In the genomic region with DNA sequence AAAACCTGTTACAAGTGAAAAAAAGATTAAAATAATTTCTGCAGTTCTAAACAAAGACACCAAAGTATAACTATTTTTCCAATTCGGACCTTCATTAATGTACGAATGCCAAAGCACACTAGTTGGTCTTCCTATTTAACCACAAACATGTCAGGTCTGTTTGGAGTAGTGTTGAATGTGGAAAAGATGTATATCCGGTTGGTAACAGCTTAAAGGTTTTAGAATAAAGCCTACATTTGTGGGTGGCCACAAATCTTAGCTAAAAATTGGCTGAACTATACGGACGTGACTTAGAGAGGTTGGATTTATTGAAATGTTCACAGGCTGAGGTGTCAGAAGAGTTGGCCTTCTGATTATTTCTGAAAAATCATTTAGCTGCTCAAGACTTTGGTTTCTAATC, we compare ENCODE assay signal across 21 cellular contexts.
A peak's percentile ranks its signal among the peaks of the same experiment; 100 is the strongest.
DNase-seq lines count a peak whose midpoint lies in the region; ATAC-seq, FAIRE-seq and TF ChIP-seq lines count a peak whose summit lies in the region.
"Had no signal": no experiment of that assay in that cellular context is flagged by ENCODE, and none has a peak within 500 bp of the region (broad histone marks: within the 10 kb centered on the region; RNA-seq: fewer than 3 reads in every experiment).

No MANE protein-coding gene starts in this region.

- H3K9ac ChIP-seq in keratinocyte (ENCODE audit: control insufficient read depth, extremely low read depth, insufficient read depth, low read length): no peak overlapping the region
- no peak overlapping the region for H3K9ac ChIP-seq in kidney (ENCODE audit: low read length in 2 of 2)
- H3K9ac ChIP-seq: BLaER1 had no signal

- peak; percentile 39 for FAIRE-seq in keratinocyte (lab: Jason Lieb, UNC)
- no peak for FAIRE-seq in kidney (lab: Jason Lieb, UNC)
- no peak for FAIRE-seq in GM12892 (lab: Jason Lieb, UNC)
- FAIRE-seq: H54 had no signal

- no peaks in the 10 kb centered on the region for H3K36me3 Mint-ChIP-seq in brain

- no peak for TF ChIP-seq POLR2A in GM12892 (IDR thresholded peaks at IDR 0.05; ENCODE audit: low read depth, low read length)

- H3K36me3 ChIP-seq in SJSA1: no peaks in the 10 kb centered on the region
- no peaks in the 10 kb centered on the region for H3K36me3 ChIP-seq in keratinocyte (ENCODE audit: control insufficient read depth in 2 of 2, extremely low read depth in 1 of 2, insufficient read depth in 2 of 2, low read length in 2 of 2)
- H3K36me3 ChIP-seq in kidney (ENCODE audit: control insufficient read depth in 1 of 2, insufficient read depth in 2 of 2, low read length in 2 of 2): no peaks in the 10 kb centered on the region
- H3K36me3 ChIP-seq: BLaER1 had no signal

- intact Hi-C loops in kidney (cut with DNase I): no loop called here

- DNase-seq in SJSA1 (ENCODE audit: low read depth in 1 of 2, low spot score in 2 of 2) (no peak), keratinocyte (ENCODE audit: low read depth, low spot score) (no peak), kidney (no peak), epidermal melanocyte (ENCODE audit: insufficient read length, low spot score) (no peak), GM12892 (ENCODE audit: insufficient read length) (no peak)
- DNase-seq: ACHN; CD4-positive, alpha-beta T cell; COR-L47; DMS79 treated with DMSO at 0.1 percent for 48 hours; NCI-H1105; NCI-H146; NCI-H2029 treated with DMSO at 0.1 percent for 48 hours; NCI-H510A treated with DMSO at 0.1 percent for 48 hours; NCI-H748 treated with DMSO at 0.1 percent for 48 hours; SIG-M5 had no signal

- H3K27me3 ChIP-seq in SJSA1 (replicated peaks): no peaks in the 10 kb centered on the region
- H3K27me3 ChIP-seq in keratinocyte (ENCODE audit: control insufficient read depth, extremely low read depth, insufficient read depth, low read length): no peaks in the 10 kb centered on the region
- H3K27me3 ChIP-seq: BLaER1 had no signal

- H3K27me3 Mint-ChIP-seq in brain: no peaks in the 10 kb centered on the region
- H3K27me3 Mint-ChIP-seq: CD4-positive, alpha-beta T cell had no signal

- H3K4me1 ChIP-seq in SJSA1 (replicated peaks): peaks cover 10% of the 10 kb centered on the region
- no peaks in the 10 kb centered on the region for H3K4me1 ChIP-seq in keratinocyte (ENCODE audit: control insufficient read depth, extremely low read depth, insufficient read depth, low read length)
- H3K4me1 ChIP-seq in kidney (ENCODE audit: control insufficient read depth in 1 of 2, insufficient read depth in 1 of 2, low read depth in 1 of 2, low read length in 2 of 2): no peaks in the 10 kb centered on the region
- H3K4me1 ChIP-seq: BLaER1 had no signal

- TF ChIP-seq CTCF in brain (conservative IDR thresholded peaks at IDR 0.05) (no peak), keratinocyte (optimal IDR thresholded peaks at IDR 0.05 in 1 of 3, IDR thresholded peaks at IDR 0.05 in 1 of 3, conservative IDR thresholded peaks at IDR 0.05 in 1 of 3; ENCODE audit: extremely low read depth in 1 of 3, insufficient read depth in 2 of 3, low read length in 3 of 3) (no peak), kidney (IDR thresholded peaks at IDR 0.05; ENCODE audit: borderline replicate concordance, extremely low read depth, insufficient read depth) (no peak)

- H3K4me3 ChIP-seq in SJSA1: no peak overlapping the region
- no peak overlapping the region for H3K4me3 ChIP-seq in keratinocyte (ENCODE audit: control insufficient read depth in 2 of 3, extremely low read depth in 1 of 3, insufficient read depth in 2 of 3, low read depth in 1 of 3, low read length in 3 of 3)
- H3K4me3 ChIP-seq in kidney (ENCODE audit: low read length in 2 of 2): no peak overlapping the region
- H3K4me3 ChIP-seq: BLaER1 had no signal

- no peak overlapping the region for H3K4me2 ChIP-seq in keratinocyte (ENCODE audit: control insufficient read depth, extremely low read depth, insufficient read depth, low read depth, low read length)
- H3K4me2 ChIP-seq: BLaER1 had no signal

- no peaks in the 10 kb centered on the region for H3K79me2 ChIP-seq in keratinocyte (ENCODE audit: control insufficient read depth, insufficient read depth, low read length)

- H3K4me3 Mint-ChIP-seq in brain: no peak overlapping the region
- H3K4me3 Mint-ChIP-seq: CD4-positive, alpha-beta T cell had no signal

- H3K9me3 Mint-ChIP-seq in brain: no peaks in the 10 kb centered on the region
- H3K9me3 Mint-ChIP-seq: CD4-positive, alpha-beta T cell had no signal

- dilution Hi-C loops in keratinocyte (cut with MboI; ENCODE audit: extremely low pct_ligation_motif_present, low sequenced_read_pairs): loop anchor here (5.0 kb wide), 1 partner anchor 53 kb away; no protein-coding TSS in a partner anchor

- no peaks in the 10 kb centered on the region for H4K20me1 ChIP-seq in keratinocyte (ENCODE audit: control insufficient read depth, extremely low read depth, insufficient read depth, low read length)
- H4K20me1 ChIP-seq: BLaER1 had no signal

- peak overlapping the region in 3 of 5 experiments; percentile 59 to 84 (median 66) for H3K27ac Mint-ChIP-seq in brain
- H3K27ac Mint-ChIP-seq: CD4-positive, alpha-beta T cell had no signal

- H3K9me3 ChIP-seq in SJSA1 (replicated peaks): no peaks in the 10 kb centered on the region
- no peaks in the 10 kb centered on the region for H3K9me3 ChIP-seq in keratinocyte (ENCODE audit: control insufficient read depth, low read depth, low read length)
- H3K9me3 ChIP-seq in kidney (ENCODE audit: control insufficient read depth in 1 of 2, low read length in 2 of 2): no peaks in the 10 kb centered on the region
- H3K9me3 ChIP-seq: BLaER1 had no signal

- peaks cover 14% of the 10 kb centered on the region for H3K4me1 Mint-ChIP-seq in brain

- H2AFZ ChIP-seq in keratinocyte (ENCODE audit: control insufficient read depth, low read length): no peak overlapping the region

- H3K9me1 ChIP-seq in keratinocyte (ENCODE audit: control insufficient read depth, extremely low read depth, insufficient read depth, low read length): no peaks in the 10 kb centered on the region

- no peak for ATAC-seq in HG03095 (IDR thresholded peaks at IDR 0.05; ENCODE audit: unreplicated experiment)
- ATAC-seq: Panc1, SK-N-SH treated with all-trans-retinoic acid at 6 μM for 48 hours had no signal

- H3K27ac ChIP-seq in SJSA1 (peak overlapping the region; percentile 52), keratinocyte (ENCODE audit: control insufficient read depth, insufficient read depth, low read length) (no peak overlapping the region), kidney (ENCODE audit: low read depth in 2 of 2, low read length in 2 of 2) (no peak overlapping the region)
- H3K27ac ChIP-seq: BLaER1 had no signal
